In the genomic region with DNA sequence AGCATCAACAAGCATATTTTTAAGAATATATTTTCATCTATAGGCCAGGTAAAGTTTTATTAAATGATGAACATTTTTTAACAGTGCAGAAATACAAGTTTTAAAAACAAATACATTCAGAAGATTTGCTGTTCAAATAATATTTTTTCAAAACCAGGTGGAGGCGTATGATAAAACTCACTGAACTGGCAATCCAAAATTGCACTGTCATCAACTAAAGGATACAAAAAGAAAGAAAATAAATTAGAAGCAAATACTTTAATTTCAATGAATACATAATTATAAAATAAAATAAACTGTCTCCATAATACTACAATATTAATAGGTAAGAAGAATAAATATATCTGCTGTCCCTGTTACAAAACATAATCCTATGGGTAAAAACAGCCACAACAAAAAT, we compare ENCODE assay signal across 20 cellular contexts. TPM values are rescaled to one million over a fixed set of nuclear protein-coding genes. Genes with fewer than 3 reads are reported as not detected.
DNase-seq lines count a peak whose midpoint lies in the region; ATAC-seq, FAIRE-seq and TF ChIP-seq lines count a peak whose summit lies in the region.
"Had no signal": no experiment of that assay in that cellular context is flagged by ENCODE, and none has a peak within 500 bp of the region (broad histone marks: within the 10 kb centered on the region; RNA-seq: fewer than 3 reads in every experiment).

No MANE protein-coding gene starts in this region.

- FAIRE-seq in endometrium (lab: Jason Lieb, UNC): peak; percentile 43
- FAIRE-seq: GM12878 had no signal

- no peak overlapping the region for H2AFZ ChIP-seq in IMR-90 (replicated peaks; ENCODE audit: low read length, poor library complexity)
- H2AFZ ChIP-seq: GM23338 had no signal

- no peak overlapping the region for H4K5ac ChIP-seq in IMR-90 (ENCODE audit: low read depth, low read length)

- CTCF ChIA-PET in IMR-90 (lab: Yijun Ruan, JAX): no interaction called here

- H3K9me1 ChIP-seq in IMR-90 (ENCODE audit: insufficient read depth, low read length): peaks cover 3% of the 10 kb centered on the region; the same call in 1 of the 2 replicates

- no peak overlapping the region for H3K14ac ChIP-seq in IMR-90 (replicated peaks; ENCODE audit: low read depth, low read length)

- no peak for ATAC-seq in activated T-cell treated with anti-CD3 and anti-CD28 coated beads, Interleukin-2, amount 50 U/mL, for 72 hours (replicated peaks in 1 of 2)
- ATAC-seq in IMR-90 (ENCODE audit: low read depth): no peak
- ATAC-seq in left ventricle myocardium superior: no peak
- no peak for ATAC-seq in GM18867 (IDR thresholded peaks at IDR 0.05; ENCODE audit: unreplicated experiment)
- ATAC-seq: GM12878, GM23338, HCT116 had no signal

- H4K91ac ChIP-seq in IMR-90 (ENCODE audit: insufficient read depth, low read depth, low read length): no peak overlapping the region

- DNase-seq in activated T-cell treated with anti-CD3 and anti-CD28 coated beads, Interleukin-2, amount 50 U/mL, for 72 hours: no peak
- DNase-seq in activated T-cell treated with anti-CD3 and anti-CD28 coated beads, Interleukin-2, amount 50 U/mL, for 48 hours: no peak
- no peak for DNase-seq in IMR-90
- DNase-seq in left ventricle myocardium superior: no peak
- DNase-seq in coronary artery (ENCODE audit: low spot score): no peak
- DNase-seq: C1 segment of cervical spinal cord; Calu3; CD4-positive, alpha-beta memory T cell; COR-L47; DMS 273 treated with DMSO at 0.1 percent for 48 hours; DMS79; EL; GDM1; H9 had no signal

- no peak overlapping the region for H2BK120ac ChIP-seq in IMR-90 (ENCODE audit: low read depth, low read length)

- no peak overlapping the region for H3K4me3 Mint-ChIP-seq in activated T-cell treated with anti-CD3 and anti-CD28 coated beads, Interleukin-2, amount 50 U/mL, for 72 hours
- H3K4me3 Mint-ChIP-seq: CD4-positive, alpha-beta memory T cell; GM23338; H9 had no signal

- no peak overlapping the region for H2BK15ac ChIP-seq in IMR-90 (ENCODE audit: low read depth, low read length)

- TF ChIP-seq POLR2A in IMR-90 (IDR thresholded peaks at IDR 0.05; ENCODE audit: low read depth, low read length): no peak

- intact Hi-C loops in IMR-90 (cut with micrococcal nuclease): no loop called here
- intact Hi-C loops in left ventricle myocardium superior (cut with micrococcal nuclease): no loop called here

- H3K27me3 Mint-ChIP-seq in activated T-cell treated with anti-CD3 and anti-CD28 coated beads, Interleukin-2, amount 50 U/mL, for 72 hours (ENCODE audit: low read depth): no peaks in the 10 kb centered on the region
- H3K27me3 Mint-ChIP-seq: CD4-positive, alpha-beta memory T cell had no signal

- H3K56ac ChIP-seq in IMR-90 (ENCODE audit: extremely low read depth, insufficient read depth, low read length): no peak overlapping the region

- H3K9me3 ChIP-seq in IMR-90 (ENCODE audit: control insufficient read depth, insufficient read depth, low read length): no peaks in the 10 kb centered on the region

- no peaks in the 10 kb centered on the region for H3K36me3 Mint-ChIP-seq in activated T-cell treated with anti-CD3 and anti-CD28 coated beads, Interleukin-2, amount 50 U/mL, for 72 hours (ENCODE audit: insufficient read depth in 2 of 2)

- H3K18ac ChIP-seq in IMR-90 (ENCODE audit: low read depth, low read length): no peak overlapping the region

- no CpG with 5 or more reads among the region's 1 CpG for WGBS in IMR-90 (ENCODE audit: extremely low coverage in 2 of 2, insufficient read length in 1 of 2), 2 experiments

- BruUV-seq in IMR-90 (replicated peaks; lab: Mats Ljungman, UMichigan): no TSS peak

- no peaks in the 10 kb centered on the region for H3K4me1 Mint-ChIP-seq in activated T-cell treated with anti-CD3 and anti-CD28 coated beads, Interleukin-2, amount 50 U/mL, for 72 hours (ENCODE audit: low read depth)
- H3K4me1 Mint-ChIP-seq: CD4-positive, alpha-beta memory T cell; GM23338; H9 had no signal

- no peak overlapping the region for H2BK20ac ChIP-seq in IMR-90 (ENCODE audit: low read depth, low read length)

- dilution Hi-C loops in IMR-90 (cut with HindIII; ENCODE audit: low sequenced_read_pairs, unreplicated experiment): no loop called here

- H3K9ac ChIP-seq in IMR-90 (ENCODE audit: low read depth, low read length): no peak overlapping the region

- no peak overlapping the region for H2AK9ac ChIP-seq in IMR-90 (replicated peaks; ENCODE audit: low read depth, low read length, poor library complexity)

- H3K4me2 ChIP-seq in IMR-90 (ENCODE audit: low read depth, low read length): no peak overlapping the region
- H3K4me2 ChIP-seq: GM23338 had no signal

- TF ChIP-seq CTCF in IMR-90 (conservative IDR thresholded peaks at IDR 0.05; ENCODE audit: low read depth, low read length): no peak
- no peak for TF ChIP-seq CTCF in coronary artery (IDR thresholded peaks at IDR 0.05)

- no peak for TF ChIP-seq RAD21 in IMR-90 (IDR thresholded peaks at IDR 0.05; ENCODE audit: low read length)

- no peaks in the 10 kb centered on the region for H4K20me1 ChIP-seq in IMR-90 (ENCODE audit: insufficient read depth, low read length)

- no peak overlapping the region for H4K8ac ChIP-seq in IMR-90 (ENCODE audit: low read depth in 2 of 2, low read length in 2 of 2)

- no peaks in the 10 kb centered on the region for H3K9me3 Mint-ChIP-seq in activated T-cell treated with anti-CD3 and anti-CD28 coated beads, Interleukin-2, amount 50 U/mL, for 72 hours
- H3K9me3 Mint-ChIP-seq: GM23338, H9 had no signal

- H3K4me3 ChIP-seq in IMR-90 (ENCODE audit: insufficient read depth, low read depth, low read length) (no peak overlapping the region), coronary artery (no peak overlapping the region)
- H3K4me3 ChIP-seq: GM12878, GM23338 had no signal

- in situ Hi-C loops in IMR-90 (cut with MboI; ENCODE audit: low sequenced_read_pairs): no loop called here

- peaks cover 7 to 9% of the 10 kb centered on the region in 2 experiments; a peak in 2 of 4 replicates for H3K79me1 ChIP-seq in IMR-90 (ENCODE audit: low read depth in 1 of 2, low read length in 2 of 2)

- POLR2A ChIA-PET in IMR-90 (lab: Charles Lee; ENCODE audit: unreplicated experiment): no interaction called here

- H3K4me1 ChIP-seq in IMR-90 (ENCODE audit: control insufficient read depth, insufficient read depth, low read length): no peaks in the 10 kb centered on the region

- no peak overlapping the region for H3K4ac ChIP-seq in IMR-90 (ENCODE audit: low read depth, low read length)

- no peak overlapping the region for H3K23ac ChIP-seq in IMR-90 (ENCODE audit: low read depth, low read length)

- H3K27ac ChIP-seq in IMR-90 (ENCODE audit: insufficient read depth, low read length): no peak overlapping the region
- no peak overlapping the region for H3K27ac ChIP-seq in coronary artery
- H3K27ac ChIP-seq: 22Rv1 had no signal

- no peak overlapping the region for H2BK5ac ChIP-seq in IMR-90 (ENCODE audit: low read depth, low read length, poor library complexity, severe bottlenecking)

- H3K36me3 ChIP-seq in IMR-90 (ENCODE audit: control insufficient read depth, insufficient read depth, low read length): peaks cover 21% of the 10 kb centered on the region

- no peaks in the 10 kb centered on the region for H3K27me3 ChIP-seq in IMR-90 (ENCODE audit: control insufficient read depth, insufficient read depth, low read length)

- H2AK5ac ChIP-seq in IMR-90 (ENCODE audit: low read depth, low read length): no peak overlapping the region

- H3K27ac Mint-ChIP-seq in activated T-cell treated with anti-CD3 and anti-CD28 coated beads, Interleukin-2, amount 50 U/mL, for 72 hours: peak overlapping the region; percentile 33
- H3K27ac Mint-ChIP-seq: CD4-positive, alpha-beta memory T cell; GM23338; H9 had no signal

TF ChIP-seq in IMR-90, 13 proteins besides CTCF, POLR2A, EP300 and RAD21:
- peak; percentile 73 for TF ChIP-seq MAFK (IDR thresholded peaks at IDR 0.05; ENCODE audit: low read depth, low read length)
- TF ChIP-seq, protein P1, sequence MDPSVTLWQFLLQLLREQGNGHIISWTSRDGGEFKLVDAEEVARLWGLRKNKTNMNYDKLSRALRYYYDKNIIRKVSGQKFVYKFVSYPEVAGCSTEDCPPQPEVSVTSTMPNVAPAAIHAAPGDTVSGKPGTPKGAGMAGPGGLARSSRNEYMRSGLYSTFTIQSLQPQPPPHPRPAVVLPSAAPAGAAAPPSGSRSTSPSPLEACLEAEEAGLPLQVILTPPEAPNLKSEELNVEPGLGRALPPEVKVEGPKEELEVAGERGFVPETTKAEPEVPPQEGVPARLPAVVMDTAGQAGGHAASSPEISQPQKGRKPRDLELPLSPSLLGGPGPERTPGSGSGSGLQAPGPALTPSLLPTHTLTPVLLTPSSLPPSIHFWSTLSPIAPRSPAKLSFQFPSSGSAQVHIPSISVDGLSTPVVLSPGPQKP (IDR thresholded peaks at IDR 0.05; ENCODE audit: borderline replicate concordance, low read depth, low read length): no peak

RNA-seq across cellular contexts. Expression of a gene that starts 21.2 kb away (rescaled TPM):
- total RNA-seq in activated T-cell treated with anti-CD3 and anti-CD28 coated beads, Interleukin-2, amount 50 U/mL, for 72 hours: 1 to 10 TPM; 3.7 to 6.4 TPM
- total RNA-seq in IMR-90 (2012; rRNA removed) (5.6 and 9.7 TPM in 2 replicates), left ventricle myocardium superior (11.8 TPM)
- 6.3 and 20.2 TPM in 2 replicates for polyA plus RNA-seq in IMR-90 (2012; rRNA removed)
- 3.1 and 3.9 TPM in 2 replicates for polyA plus RNA-seq in IMR-90 (2012; cell fraction: cytosol; rRNA removed)
- 1.2 and 3.3 TPM in 2 replicates for polyA plus RNA-seq in IMR-90 (2012; cell fraction: nucleus; rRNA removed; ENCODE audit: low replicate concordance)
